ENCODE assay signal across 8 cellular contexts in genomic region chr15:62390793-62391543, GRCh38. TPM values are rescaled to one million over a fixed set of nuclear protein-coding genes. Genes with fewer than 3 reads are reported as not detected.
DNase-seq lines count a peak whose midpoint lies in the region; ATAC-seq and TF ChIP-seq lines count a peak whose summit lies in the region.

No MANE protein-coding gene starts in this region.

- in situ Hi-C loops in G401 (cut with HindIII; ENCODE audit: low sequenced_read_pairs): no loop called here

- no peaks in the 10 kb centered on the region for H3K79me2 ChIP-seq in OCI-LY1 (ENCODE audit: insufficient read depth, low read length)
- peaks cover 43% of the 10 kb centered on the region for H3K79me2 ChIP-seq in osteoblast (ENCODE audit: insufficient read depth, low read length)

- H3K27ac ChIP-seq in OCI-LY1 (ENCODE audit: low read depth, low read length, poor library complexity, severe bottlenecking) (no peak overlapping the region), osteoblast (ENCODE audit: low read depth, low read length) (peak overlapping the region; percentile 58)

- H3K4me3 Mint-ChIP-seq in activated naive CD8-positive, alpha-beta T cell treated with anti-CD3 and anti-CD28 coated beads, Interleukin-2, amount 50 U/mL, for 24 hours: peak overlapping the region; percentile 90

- H4K20me1 ChIP-seq in OCI-LY1 (ENCODE audit: insufficient read depth, low read length) (no peaks in the 10 kb centered on the region), osteoblast (ENCODE audit: insufficient read depth, low read length) (no peaks in the 10 kb centered on the region)

- POLR2A ChIA-PET in HEK293T (lab: Yijun Ruan, JAX): interaction anchor here (0.6 to 1.9 kb wide), 3 partner anchors 15 to 56 kb away, joined by 3 to 4 read pairs (median 3); no protein-coding TSS in a partner anchor

- H3K9me3 Mint-ChIP-seq in activated naive CD8-positive, alpha-beta T cell treated with anti-CD3 and anti-CD28 coated beads, Interleukin-2, amount 50 U/mL, for 24 hours: no peaks in the 10 kb centered on the region

- peak overlapping the region; percentile 88 for H3K4me3 ChIP-seq in OCI-LY1 (ENCODE audit: low read depth, low read length, poor library complexity, severe bottlenecking)
- H3K4me3 ChIP-seq in osteoblast (ENCODE audit: insufficient read depth, low read length): peak overlapping the region; percentile 98

- H3K4me1 ChIP-seq in OCI-LY1 (ENCODE audit: insufficient read depth, low read length, severe bottlenecking): peaks cover 23% of the 10 kb centered on the region
- peaks cover 22% of the 10 kb centered on the region for H3K4me1 ChIP-seq in osteoblast (ENCODE audit: insufficient read depth, low read length)

- H3K27ac Mint-ChIP-seq in activated naive CD8-positive, alpha-beta T cell treated with anti-CD3 and anti-CD28 coated beads, Interleukin-2, amount 50 U/mL, for 24 hours: peak overlapping the region; percentile 49

- intact Hi-C loops in cardiac septum (cut with DNase I): loop anchor here (1.0 to 5.0 kb wide), 4 partner anchors 66 to 352 kb away; no protein-coding TSS in a partner anchor

- H3K36me3 Mint-ChIP-seq in activated naive CD8-positive, alpha-beta T cell treated with anti-CD3 and anti-CD28 coated beads, Interleukin-2, amount 50 U/mL, for 24 hours (ENCODE audit: low read depth): no peaks in the 10 kb centered on the region

- H3F3A ChIP-seq in OCI-LY1 (ENCODE audit: insufficient read depth, low read length): no peaks in the 10 kb centered on the region

- H3K4me1 Mint-ChIP-seq in activated naive CD8-positive, alpha-beta T cell treated with anti-CD3 and anti-CD28 coated beads, Interleukin-2, amount 50 U/mL, for 24 hours: peaks cover 19% of the 10 kb centered on the region

- no peaks in the 10 kb centered on the region for H3K9me2 ChIP-seq in OCI-LY1 (ENCODE audit: low read depth, low read length)

- 0 out of 2 replicates have a peak, but pooled peaks cover 4% of the 10 kb centered on the region for H3K27me3 ChIP-seq in OCI-LY1 (ENCODE audit: insufficient read depth, low read length)
- no peaks in the 10 kb centered on the region for H3K27me3 ChIP-seq in osteoblast (ENCODE audit: insufficient read depth, low read length)

- H3K27me3 Mint-ChIP-seq in activated naive CD8-positive, alpha-beta T cell treated with anti-CD3 and anti-CD28 coated beads, Interleukin-2, amount 50 U/mL, for 24 hours: peaks cover 26% of the 10 kb centered on the region

- H3K4me2 ChIP-seq in OCI-LY1 (ENCODE audit: low read length): peak overlapping the region; percentile 94
- peak overlapping the region; percentile 96 for H3K4me2 ChIP-seq in osteoblast (ENCODE audit: insufficient read depth, low read length)

- H3K9me3 ChIP-seq in OCI-LY1 (ENCODE audit: low read length): no peaks in the 10 kb centered on the region
- no peaks in the 10 kb centered on the region for H3K9me3 ChIP-seq in osteoblast (ENCODE audit: low read depth, low read length)

- H2AFZ ChIP-seq in OCI-LY1 (ENCODE audit: low read length) (peak overlapping the region; percentile 100), osteoblast (ENCODE audit: low read length) (peak overlapping the region; percentile 93)

- peak overlapping the region; percentile 86 for H3K9ac ChIP-seq in OCI-LY1 (ENCODE audit: low read length)

- CTCF ChIA-PET in HEK293T (lab: Yijun Ruan, JAX): interaction anchor here (0.6 kb wide), 1 partner anchor 189 kb away, joined by 3 read pairs; no protein-coding TSS in a partner anchor

- TF ChIP-seq CTCF in OCI-LY1 (IDR thresholded peaks at IDR 0.05; ENCODE audit: low read length): no peak
- TF ChIP-seq CTCF in osteoblast (IDR thresholded peaks at IDR 0.05; ENCODE audit: extremely low read depth, low read depth, low read length): no peak

- H3K36me3 ChIP-seq in OCI-LY1 (ENCODE audit: insufficient read depth, low read length) (no peaks in the 10 kb centered on the region), osteoblast (ENCODE audit: insufficient read depth, low read length) (no peaks in the 10 kb centered on the region)

- DNase-seq in G401 (ENCODE audit: low spot score): peak; percentile 52
- DNase-seq in HEK293T (ENCODE audit: extremely low spot score): peak; percentile 17
- peak; percentile 40 for DNase-seq in activated naive CD8-positive, alpha-beta T cell treated with anti-CD3 and anti-CD28 coated beads, Interleukin-2, amount 50 U/mL, for 24 hours
- peak; percentile 78 for DNase-seq in cardiac septum (ENCODE audit: low spot score)
- DNase-seq in osteoblast (ENCODE audit: insufficient read length, low spot score, missing footprints): peak; percentile 81
- no peak for DNase-seq in OCI-M2 (lab: John Stamatoyannopoulos, UW; ENCODE audit: unreplicated experiment)

- peak; percentile 11 for ATAC-seq in activated naive CD8-positive, alpha-beta T cell treated with anti-CD3 and anti-CD28 coated beads, Interleukin-2, amount 50 U/mL, for 24 hours
- no peak for ATAC-seq in GM19328 (IDR thresholded peaks at IDR 0.05; ENCODE audit: unreplicated experiment)

TF ChIP-seq in HEK293T, 16 proteins besides CTCF, POLR2A, EP300 and RAD21:
- TF ChIP-seq ZNF384 (IDR thresholded peaks at IDR 0.05) (no peak), FOXA1 (IDR thresholded peaks at IDR 0.05) (no peak), L3MBTL2 (conservative IDR thresholded peaks at IDR 0.05) (no peak), SP1 (IDR thresholded peaks at IDR 0.05) (no peak), ELF4 (IDR thresholded peaks at IDR 0.05) (no peak), TARDBP (IDR thresholded peaks at IDR 0.05) (no peak), CTBP1 (IDR thresholded peaks at IDR 0.05; ENCODE audit: borderline replicate concordance) (no peak), PKNOX1 (IDR thresholded peaks at IDR 0.05) (no peak), ARNT (IDR thresholded peaks at IDR 0.05) (no peak), SUZ12 (IDR thresholded peaks at IDR 0.05) (no peak), BHLHE40 (IDR thresholded peaks at IDR 0.05; ENCODE audit: borderline replicate concordance) (no peak), FOXM1 (IDR thresholded peaks at IDR 0.05; ENCODE audit: borderline replicate concordance) (no peak)
TF ChIP-seq in HEK293T: peak in this region for 0.

RNA-seq across cellular contexts. Expression of gene TLN2, which starts 0.6 kb away (rescaled TPM):
- 4.1 and 8.6 TPM in 2 replicates for total RNA-seq in G401 (2014; rRNA removed; shearing (Covaris generic))
- 32.9 TPM for total RNA-seq in cardiac septum
- total RNA-seq in osteoblast: 32.6 and 35.9 TPM in 2 replicates
